24 cellular contexts compared by ENCODE assay signal in genomic region chr20:56424931-56425330, GRCh38. TPM values are rescaled to one million over a fixed set of nuclear protein-coding genes. Genes with fewer than 3 reads are reported as not detected.
"Had no signal": no experiment of that assay in that cellular context is flagged by ENCODE, and none has a peak within 500 bp of the region (broad histone marks: within the 10 kb centered on the region; RNA-seq: fewer than 3 reads in every experiment).

No MANE protein-coding gene starts in this region.

- H3K27ac Mint-ChIP-seq: activated CD4-positive, alpha-beta memory T cell treated with anti-CD3 and anti-CD28 coated beads for 36 hours; activated naive CD4-positive, alpha-beta T cell treated with anti-CD3 and anti-CD28 coated beads, Interleukin-2, amount 10 ng/mL, durations not matched to agents 7 days and 5 days; activated T-cell treated with anti-CD3 and anti-CD28 coated beads, Interleukin-2, amount 50 U/mL, for 72 hours had no signal

- H3K36me3 ChIP-seq: adrenal gland, gastrocnemius medialis, left ventricle myocardium inferior, transverse colon, uterus had no signal

- H3K4me3 ChIP-seq: adrenal gland, body of pancreas, gastrocnemius medialis, left ventricle myocardium inferior, skin epidermis, testis, transverse colon, uterus had no signal

- H3K4me3 Mint-ChIP-seq: activated CD4-positive, alpha-beta memory T cell treated with anti-CD3 and anti-CD28 coated beads for 36 hours; activated naive CD4-positive, alpha-beta T cell treated with anti-CD3 and anti-CD28 coated beads, Interleukin-2, amount 10 ng/mL, durations not matched to agents 7 days and 5 days; activated T-cell treated with anti-CD3 and anti-CD28 coated beads, Interleukin-2, amount 50 U/mL, for 72 hours; naive thymus-derived CD4-positive, alpha-beta T cell had no signal

- ATAC-seq: activated T-cell treated with anti-CD3 and anti-CD28 coated beads, Interleukin-2, amount 50 U/mL, for 72 hours; body of pancreas; gastrocnemius medialis; naive thymus-derived CD4-positive, alpha-beta T cell; sciatic nerve; stimulated activated naive CD8-positive, alpha-beta T cell treated with anti-CD3 and anti-CD28 coated beads, Interleukin-15, Interleukin-2, amounts not matched to agents 100 U/mL and 50 U/mL, for 24 hours had no signal

- H3K9me3 Mint-ChIP-seq: activated CD4-positive, alpha-beta memory T cell treated with anti-CD3 and anti-CD28 coated beads for 36 hours; activated naive CD4-positive, alpha-beta T cell treated with anti-CD3 and anti-CD28 coated beads, Interleukin-2, amount 10 ng/mL, durations not matched to agents 7 days and 5 days; activated T-cell treated with anti-CD3 and anti-CD28 coated beads, Interleukin-2, amount 50 U/mL, for 72 hours had no signal

- DNase-seq: activated CD4-positive, alpha-beta memory T cell treated with anti-CD3 and anti-CD28 coated beads for 36 hours; activated CD4-positive, alpha-beta T cell treated with anti-CD3 and anti-CD28 coated beads for 48 hours; activated naive CD4-positive, alpha-beta T cell treated with anti-CD3 and anti-CD28 coated beads, Interleukin-2, amount 10 ng/mL, durations not matched to agents 7 days and 5 days; activated T-cell treated with anti-CD3 and anti-CD28 coated beads, Interleukin-2, amount 50 U/mL, for 72 hours; aorta; body of pancreas; effector memory CD4-positive, alpha-beta T cell; gastrocnemius medialis; glutamatergic neuron; islet precursor cell; left ventricle myocardium inferior; mammary epithelial cell; naive thymus-derived CD4-positive, alpha-beta T cell; stimulated activated CD4-positive, alpha-beta T cell treated with anti-CD3 and anti-CD28 coated beads, Interleukin-12 subunit alpha, Interleukin-12 subunit beta, amount 100 ng/mL, for 4 hours; stimulated activated CD4-positive, alpha-beta T cell treated with anti-CD3 and anti-CD28 coated beads, Interleukin-4, amount 100 ng/mL, for 1 hour; stimulated activated naive CD8-positive, alpha-beta T cell treated with anti-CD3 and anti-CD28 coated beads, Interleukin-15, Interleukin-2, amounts not matched to agents 100 U/mL and 50 U/mL, for 24 hours; testis; transverse colon; uterus had no signal

- H3K27ac ChIP-seq: adrenal gland, body of pancreas, gastrocnemius medialis, left ventricle myocardium inferior, skin epidermis, testis, transverse colon, uterus, VCaP had no signal

- H3K27me3 ChIP-seq: adrenal gland, body of pancreas, gastrocnemius medialis, testis, transverse colon, uterus had no signal

- H3K27me3 Mint-ChIP-seq: activated CD4-positive, alpha-beta memory T cell treated with anti-CD3 and anti-CD28 coated beads for 36 hours; activated naive CD4-positive, alpha-beta T cell treated with anti-CD3 and anti-CD28 coated beads, Interleukin-2, amount 10 ng/mL, durations not matched to agents 7 days and 5 days; naive thymus-derived CD4-positive, alpha-beta T cell had no signal

- H3K9me3 ChIP-seq: adrenal gland, body of pancreas, gastrocnemius medialis, left ventricle myocardium inferior, testis, transverse colon, uterus had no signal

- H3K4me1 ChIP-seq: body of pancreas, gastrocnemius medialis, uterus had no signal

RNA-seq across cellular contexts. Expression of gene CASS4, which starts 12.9 kb away (rescaled TPM):
- total RNA-seq: osteocyte had no signal
- polyA plus RNA-seq: mammary epithelial cell had no signal
